In genomic region chr5:34243802-34244201, GRCh38 we compare ENCODE assay signal across 8 cellular contexts.
DNase-seq lines count a peak whose midpoint lies in the region; ATAC-seq and TF ChIP-seq lines count a peak whose summit lies in the region.
"Not testable (repeated sequence)": the region's sequence is repeated elsewhere in the genome, so short reads cannot be mapped to it uniquely, and the experiment has no call there.

No MANE protein-coding gene starts in this region.

- not testable (repeated sequence) for H3F3A ChIP-seq in neural progenitor cell (ENCODE audit: low read depth)

- POLR2A ChIA-PET in CD4-positive, alpha-beta T cell (lab: Charles Lee), result not testable (repeated sequence)

- not testable (repeated sequence) for H3K27me3 ChIP-seq in CD4-positive, alpha-beta T cell (ENCODE audit: control insufficient read depth, insufficient read depth, low read length); iPS-20b (ENCODE audit: insufficient read depth, low read length); neural progenitor cell; tibial artery

- H3K36me3 ChIP-seq in iPS-20b (ENCODE audit: insufficient read depth, low read depth, low read length); neural progenitor cell; tibial artery: not testable (repeated sequence)

- CTCF ChIA-PET in CD4-positive, alpha-beta T cell (lab: Charles Lee), result not testable (repeated sequence)

- not testable (repeated sequence) for H3K36me3 Mint-ChIP-seq in CD4-positive, alpha-beta T cell (ENCODE audit: low read depth); IgD-negative memory B cell; T-helper 1 cell treated with Interleukin-12 subunit alpha and Interleukin-12 subunit beta and Interleukin-4 antibody, amounts not matched to agents 30 μg/mL and 1 μg/mL, for 36 hours (ENCODE audit: low read depth); activated naive CD4-positive, alpha-beta T cell treated with anti-CD3 and anti-CD28 coated beads, Interleukin-2, amount 50 U/mL, for 72 hours; effector memory CD8-positive, alpha-beta T cell (ENCODE audit: insufficient read depth); neural progenitor cell

- H3K9ac ChIP-seq in iPS-20b (ENCODE audit: low read depth, low read length), result peak overlapping the region; percentile 68; the same call in 1 of the 2 replicates
- peak overlapping the region; percentile 55 for H3K9ac ChIP-seq in neural progenitor cell

- H3K27ac ChIP-seq in CD4-positive, alpha-beta T cell (ENCODE audit: low read depth, low read length); iPS-20b (ENCODE audit: low read length): not testable (repeated sequence)
- H3K27ac ChIP-seq in neural progenitor cell, result peak overlapping the region; percentile 96
- peak overlapping the region; percentile 81 to 88 for H3K27ac ChIP-seq in tibial artery

- TF ChIP-seq CTCF in CD4-positive, alpha-beta T cell (IDR thresholded peaks at IDR 0.05); neural progenitor cell (IDR thresholded peaks at IDR 0.05); tibial artery (IDR thresholded peaks at IDR 0.05): not testable (repeated sequence)

- not testable (repeated sequence) for H3K9me3 Mint-ChIP-seq in CD4-positive, alpha-beta T cell; IgD-negative memory B cell; T-helper 1 cell treated with Interleukin-12 subunit alpha and Interleukin-12 subunit beta and Interleukin-4 antibody, amounts not matched to agents 30 μg/mL and 1 μg/mL, for 36 hours; activated naive CD4-positive, alpha-beta T cell treated with anti-CD3 and anti-CD28 coated beads, Interleukin-2, amount 50 U/mL, for 72 hours; effector memory CD8-positive, alpha-beta T cell; neural progenitor cell

- H2AFZ ChIP-seq in neural progenitor cell (replicated peaks), result not testable (repeated sequence)

- peak overlapping the region; percentile 75 for H3K4me2 ChIP-seq in neural progenitor cell

- not testable (repeated sequence) for H4K20me1 ChIP-seq in neural progenitor cell (ENCODE audit: low read depth)

- H3K79me2 ChIP-seq in neural progenitor cell (ENCODE audit: low read depth), result peaks cover 44% of the 10 kb centered on the region

- H3K9me3 ChIP-seq in CD4-positive, alpha-beta T cell (ENCODE audit: control insufficient read depth, low read length); iPS-20b (ENCODE audit: insufficient read depth, low read depth, low read length); neural progenitor cell (ENCODE audit: low read depth); tibial artery: not testable (repeated sequence)

- H3K4me3 Mint-ChIP-seq in CD4-positive, alpha-beta T cell, result peak overlapping the region; percentile 88
- H3K4me3 Mint-ChIP-seq in IgD-negative memory B cell (peak overlapping the region; percentile 81 to 95 (median 94)), neural progenitor cell (peak overlapping the region; percentile 86)
- peak overlapping the region; percentile 83 for H3K4me3 Mint-ChIP-seq in T-helper 1 cell treated with Interleukin-12 subunit alpha and Interleukin-12 subunit beta and Interleukin-4 antibody, amounts not matched to agents 30 μg/mL and 1 μg/mL, for 36 hours
- peak overlapping the region; percentile 71 to 77 for H3K4me3 Mint-ChIP-seq in effector memory CD8-positive, alpha-beta T cell

- not testable (repeated sequence) for ATAC-seq in CD4-positive, alpha-beta T cell (ENCODE audit: poor library complexity); activated naive CD4-positive, alpha-beta T cell treated with anti-CD3 and anti-CD28 coated beads, Interleukin-2, amount 50 U/mL, for 72 hours; effector memory CD8-positive, alpha-beta T cell (replicated peaks)

- H3K4me1 Mint-ChIP-seq in CD4-positive, alpha-beta T cell (ENCODE audit: low read depth), result peaks cover 23% of the 10 kb centered on the region
- peaks cover 0 to 14% (median 8%) of the 10 kb centered on the region in 3 donors for H3K4me1 Mint-ChIP-seq in IgD-negative memory B cell
- not testable (repeated sequence) for H3K4me1 Mint-ChIP-seq in T-helper 1 cell treated with Interleukin-12 subunit alpha and Interleukin-12 subunit beta and Interleukin-4 antibody, amounts not matched to agents 30 μg/mL and 1 μg/mL, for 36 hours (ENCODE audit: low read depth); effector memory CD8-positive, alpha-beta T cell (ENCODE audit: low read depth in 2 of 2); neural progenitor cell

- H3K27me3 Mint-ChIP-seq in CD4-positive, alpha-beta T cell; IgD-negative memory B cell; T-helper 1 cell treated with Interleukin-12 subunit alpha and Interleukin-12 subunit beta and Interleukin-4 antibody, amounts not matched to agents 30 μg/mL and 1 μg/mL, for 36 hours (ENCODE audit: low read depth); effector memory CD8-positive, alpha-beta T cell; neural progenitor cell (ENCODE audit: insufficient read depth, low read depth): not testable (repeated sequence)

- intact Hi-C loops in CD4-positive, alpha-beta T cell (cut with DNase I, micrococcal nuclease), result loop anchor here in 1 of 2 experiments (10.0 kb wide), 1 partner anchor 671 kb away; the partner anchor contains the start of genes BRIX1 and RAD1
- intact Hi-C loops in tibial artery (cut with DNase I; ENCODE audit: low total_unique reads), result not testable (repeated sequence)

- H3K4me3 ChIP-seq in iPS-20b (ENCODE audit: low read length) (peak overlapping the region; percentile 64; the same call in 1 of the 2 replicates), neural progenitor cell (peak overlapping the region; percentile 56), tibial artery (peak overlapping the region; percentile 63 to 65)

- H3K4me1 ChIP-seq in iPS-20b (ENCODE audit: insufficient read depth, low read length); neural progenitor cell; tibial artery: not testable (repeated sequence)

- DNase-seq in CD4-positive, alpha-beta T cell; activated naive CD4-positive, alpha-beta T cell treated with anti-CD3 and anti-CD28 coated beads, Interleukin-2, amount 50 U/mL, for 72 hours (ENCODE audit: low spot score in 2 of 2); effector memory CD8-positive, alpha-beta T cell; neural progenitor cell (ENCODE audit: low spot score); tibial artery: not testable (repeated sequence)

- H3K27ac Mint-ChIP-seq in CD4-positive, alpha-beta T cell, result peak overlapping the region; percentile 93
- peak overlapping the region in 2 of 3 donors; percentile 86 to 94 for H3K27ac Mint-ChIP-seq in IgD-negative memory B cell
- peak overlapping the region; percentile 88 for H3K27ac Mint-ChIP-seq in T-helper 1 cell treated with Interleukin-12 subunit alpha and Interleukin-12 subunit beta and Interleukin-4 antibody, amounts not matched to agents 30 μg/mL and 1 μg/mL, for 36 hours
- H3K27ac Mint-ChIP-seq in activated naive CD4-positive, alpha-beta T cell treated with anti-CD3 and anti-CD28 coated beads, Interleukin-2, amount 50 U/mL, for 72 hours, result peak overlapping the region; percentile 78 to 89
- H3K27ac Mint-ChIP-seq in effector memory CD8-positive, alpha-beta T cell, result peak overlapping the region; percentile 73 to 90
- not testable (repeated sequence) for H3K27ac Mint-ChIP-seq in neural progenitor cell
